Comparison of ENCODE assay signal across 8 cellular contexts in the genomic region with DNA sequence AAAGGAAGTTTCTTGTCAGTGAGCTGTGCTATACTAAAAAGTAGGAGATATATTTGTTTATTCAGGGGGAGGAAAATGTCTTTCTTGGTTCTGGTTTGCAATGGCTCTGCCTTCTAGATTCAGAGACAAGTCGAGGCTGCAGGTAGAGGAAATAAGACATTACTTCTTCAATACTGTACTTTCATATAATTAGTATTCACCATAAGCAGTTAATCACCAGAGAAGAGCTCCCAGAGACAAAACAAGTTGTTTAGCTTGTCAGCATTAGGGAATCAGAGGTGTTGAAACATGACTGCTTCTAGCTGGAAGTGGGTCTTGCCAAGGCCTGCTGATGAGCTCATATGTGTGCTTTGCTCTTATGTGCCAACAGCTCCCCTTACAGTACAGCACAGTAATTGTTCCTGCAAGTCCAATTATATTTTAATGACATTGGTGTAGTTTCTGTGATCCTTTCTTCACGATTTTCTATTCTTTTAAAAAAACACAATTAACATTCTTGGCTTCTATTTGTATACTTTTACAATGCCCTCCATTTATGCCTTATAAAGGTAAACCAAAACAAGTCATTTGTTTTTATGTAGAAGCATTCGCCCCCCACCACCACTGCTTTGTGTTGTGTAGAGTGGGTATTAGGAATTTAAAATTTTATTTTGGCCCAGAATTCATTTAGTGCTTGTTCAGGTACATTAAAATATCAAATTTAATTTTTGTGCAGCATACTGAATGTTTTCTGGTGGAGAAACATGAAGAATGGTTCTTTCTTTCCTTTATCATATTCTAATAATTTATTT.
A peak's percentile ranks its signal among the peaks of the same experiment; 100 is the strongest.
DNase-seq lines count a peak whose midpoint lies in the region; ATAC-seq and TF ChIP-seq lines count a peak whose summit lies in the region.

No MANE protein-coding gene starts in this region.

- H3K9me3 ChIP-seq in WERI-Rb-1 (ENCODE audit: severe bottlenecking), result no peaks in the 10 kb centered on the region

- H3K27ac ChIP-seq in WERI-Rb-1 (peak overlapping the region; percentile 62), epithelial cell of prostate (peak overlapping the region; percentile 67)

- H3K4me3 Mint-ChIP-seq in Calu3 (ENCODE audit: low read depth, unreplicated experiment), result no peak overlapping the region

- no TSS peak for BruUV-seq in Calu3 (replicated peaks; lab: Mats Ljungman, UMichigan)

- no peak overlapping the region for H3K4me3 ChIP-seq in WERI-Rb-1 (ENCODE audit: low read depth, low read length)

- intact Hi-C loops in Calu3 (cut with micrococcal nuclease; ENCODE audit: unreplicated experiment), result loop anchor here (1.0 to 10.0 kb wide), 8 partner anchors 59 to 865 kb away; partner anchors contain the start of genes ATG10, SSBP2 and ZCCHC9

- no peaks in the 10 kb centered on the region for H3K27me3 Mint-ChIP-seq in Calu3 (ENCODE audit: unreplicated experiment)

- peak overlapping the region; percentile 70 for H3K27ac Mint-ChIP-seq in Calu3 (ENCODE audit: unreplicated experiment)

- peak; percentile 68 for TF ChIP-seq CTCF in Calu3 (IDR thresholded peaks at IDR 0.05; ENCODE audit: unreplicated experiment)
- peak; percentile 78 for TF ChIP-seq CTCF in WERI-Rb-1 (IDR thresholded peaks at IDR 0.05; ENCODE audit: low read depth, low read length)

- H3K36me3 Mint-ChIP-seq in Calu3 (ENCODE audit: insufficient read depth, unreplicated experiment), result no peaks in the 10 kb centered on the region

- peak; percentile 61 for DNase-seq in Calu3
- peak; percentile 16 for DNase-seq in GM19238 (ENCODE audit: insufficient read length, low spot score)
- peak; percentile 55 for DNase-seq in NCI-H2227 (lab: John Stamatoyannopoulos, UW; ENCODE audit: unreplicated experiment)
- DNase-seq in WERI-Rb-1, result peak; percentile 71
- peak; percentile 95 for DNase-seq in epithelial cell of prostate (ENCODE audit: low read depth, low spot score)
- DNase-seq in midbrain (lab: John Stamatoyannopoulos, UW), result peak; percentile 73
- DNase-seq in ureter (ENCODE audit: low spot score), result peak; percentile 79

- H3K4me1 Mint-ChIP-seq in Calu3 (ENCODE audit: low read depth, unreplicated experiment), result peaks cover 49% of the 10 kb centered on the region

- CTCF ChIA-PET in Calu3 (lab: Charles Lee), result interaction anchor here (0.6 to 3.1 kb wide), 28 partner anchors 8 to 864 kb away, joined by 3 to 43 read pairs (median 6); partner anchors contain the start of genes ACOT12, SSBP2 and ZCCHC9

- no peaks in the 10 kb centered on the region for H3K36me3 ChIP-seq in WERI-Rb-1

- ATAC-seq in HG03196 (IDR thresholded peaks at IDR 0.05; ENCODE audit: unreplicated experiment), result peak; percentile 77

- H3K9me3 Mint-ChIP-seq in Calu3 (ENCODE audit: low read depth, unreplicated experiment), result no peaks in the 10 kb centered on the region

- H3K27me3 ChIP-seq in WERI-Rb-1 (ENCODE audit: insufficient read depth, low read depth, severe bottlenecking), result no peaks in the 10 kb centered on the region

Comparison
In these comparisons a context has a peak if more than half of its experiments do, and no peak if none do; other contexts are left out.
1. DNase-seq: peak in every context shown above with its lines; median percentile 95 in epithelial cell of prostate; 79 in ureter; 73 in midbrain; 71 in WERI-Rb-1; 61 in Calu3; 55 in NCI-H2227; 16 in GM19238.